ENCODE assay signal across 13 cellular contexts in genomic region chr14:63855272-63855671, GRCh38. TPM values are rescaled to one million over a fixed set of nuclear protein-coding genes. Genes with fewer than 3 reads are reported as not detected.
A peak's percentile ranks its signal among the peaks of the same experiment; 100 is the strongest.
DNase-seq lines count a peak whose midpoint lies in the region; ATAC-seq and TF ChIP-seq lines count a peak whose summit lies in the region.
"Had no signal": no experiment of that assay in that cellular context is flagged by ENCODE, and none has a peak within 500 bp of the region (broad histone marks: within the 10 kb centered on the region; RNA-seq: fewer than 3 reads in every experiment).

No MANE protein-coding gene starts in this region.

- H3K4me3 Mint-ChIP-seq in activated T-cell treated with anti-CD3 and anti-CD28 coated beads, Interleukin-2, amount 50 U/mL, for 24 hours, result peak overlapping the region; percentile 38
- peak overlapping the region; percentile 29 for H3K4me3 Mint-ChIP-seq in WTC11

- in situ Hi-C loops in gastrocnemius medialis (cut with MboI; ENCODE audit: low sequenced_read_pairs in 4 of 4), result no loop called here

- no peaks in the 10 kb centered on the region for H3K27me3 Mint-ChIP-seq in activated T-cell treated with anti-CD3 and anti-CD28 coated beads, Interleukin-2, amount 50 U/mL, for 24 hours
- H3K27me3 Mint-ChIP-seq in WTC11 (ENCODE audit: low read depth), result peaks cover 20% of the 10 kb centered on the region

- H3K27me3 ChIP-seq in foreskin keratinocyte, result peaks cover 4% of the 10 kb centered on the region
- H3K27me3 ChIP-seq in gastrocnemius medialis, result no peaks in the 10 kb centered on the region
- no peaks in the 10 kb centered on the region for H3K27me3 ChIP-seq in upper lobe of right lung

- no peaks in the 10 kb centered on the region for H3K9me3 ChIP-seq in gastrocnemius medialis
- no peaks in the 10 kb centered on the region for H3K9me3 ChIP-seq in upper lobe of right lung
- H3K9me3 ChIP-seq: upper lobe of left lung had no signal

- peaks cover 55% of the 10 kb centered on the region for H3K4me1 Mint-ChIP-seq in activated T-cell treated with anti-CD3 and anti-CD28 coated beads, Interleukin-2, amount 50 U/mL, for 24 hours (ENCODE audit: low read depth)
- H3K4me1 Mint-ChIP-seq in WTC11, result peaks cover 34% of the 10 kb centered on the region

- H3K36me3 Mint-ChIP-seq in activated T-cell treated with anti-CD3 and anti-CD28 coated beads, Interleukin-2, amount 50 U/mL, for 24 hours (ENCODE audit: low read depth), result peaks cover 4% of the 10 kb centered on the region
- no peaks in the 10 kb centered on the region for H3K36me3 Mint-ChIP-seq in WTC11

- DNase-seq in activated T-cell treated with anti-CD3 and anti-CD28 coated beads, Interleukin-2, amount 50 U/mL, for 24 hours, result no peak
- DNase-seq in activated T-cell treated with anti-CD3 and anti-CD28 coated beads, Interleukin-2, amount 50 U/mL, for 48 hours, result no peak
- DNase-seq in WTC11 (ENCODE audit: low spot score) (no peak), foreskin keratinocyte (no peak), gastrocnemius medialis (no peak), COLO829 (ENCODE audit: low spot score) (no peak), Ammon's horn (ENCODE audit: low spot score) (no peak), upper lobe of right lung (no peak)
- DNase-seq: H7, IMR-90, retina, upper lobe of left lung had no signal

- TF ChIP-seq POLR2A in gastrocnemius medialis (IDR thresholded peaks at IDR 0.05), result no peak

- ATAC-seq in WTC11, result no peak
- no peak for ATAC-seq in foreskin keratinocyte
- no peak for ATAC-seq in gastrocnemius medialis
- no peak for ATAC-seq in upper lobe of right lung
- ATAC-seq: Panc1 had no signal

- intact Hi-C loops in gastrocnemius medialis (cut with DNase I; ENCODE audit: low total_unique reads) (loop anchor here (10.0 kb wide), 2 partner anchors 260 to 420 kb away; no protein-coding TSS in a partner anchor), upper lobe of right lung (cut with DNase I) (no loop called here)

- CTCF ChIA-PET in WTC11 (lab: Charles Lee), result no interaction called here

- POLR2A ChIA-PET in WTC11 (lab: Charles Lee), result no interaction called here

- TF ChIP-seq CTCF in WTC11 (IDR thresholded peaks at IDR 0.05) (no peak), foreskin keratinocyte (conservative IDR thresholded peaks at IDR 0.05) (no peak), gastrocnemius medialis (IDR thresholded peaks at IDR 0.05 in 4 of 5, conservative IDR thresholded peaks at IDR 0.05 in 1 of 5) (no peak), upper lobe of right lung (IDR thresholded peaks at IDR 0.05) (no peak)

- H3K9me3 Mint-ChIP-seq in activated T-cell treated with anti-CD3 and anti-CD28 coated beads, Interleukin-2, amount 50 U/mL, for 24 hours, result no peaks in the 10 kb centered on the region
- H3K9me3 Mint-ChIP-seq in WTC11, result no peaks in the 10 kb centered on the region

- peak overlapping the region; percentile 11 for H3K27ac ChIP-seq in foreskin keratinocyte
- peak overlapping the region in 3 of 4 donors; percentile 25 to 94 (median 93) for H3K27ac ChIP-seq in gastrocnemius medialis
- no peak overlapping the region for H3K27ac ChIP-seq in upper lobe of right lung

- H3K4me3 ChIP-seq in gastrocnemius medialis, result peak overlapping the region in 3 of 4 donors; percentile 10 to 78 (median 11)
- no peak overlapping the region for H3K4me3 ChIP-seq in upper lobe of right lung

- H3K4me1 ChIP-seq in foreskin keratinocyte (peaks cover 18% of the 10 kb centered on the region), gastrocnemius medialis (peaks cover 3 to 21% of the 10 kb centered on the region in 2 donors), upper lobe of right lung (peaks cover 19% of the 10 kb centered on the region)

- H3K36me3 ChIP-seq in gastrocnemius medialis (no peaks in the 10 kb centered on the region), upper lobe of right lung (no peaks in the 10 kb centered on the region)
- H3K36me3 ChIP-seq: upper lobe of left lung had no signal

- H3K27ac Mint-ChIP-seq in activated T-cell treated with anti-CD3 and anti-CD28 coated beads, Interleukin-2, amount 50 U/mL, for 24 hours, result peak overlapping the region; percentile 24
- no peak overlapping the region for H3K27ac Mint-ChIP-seq in WTC11

TF ChIP-seq in WTC11, 78 proteins besides CTCF, POLR2A, EP300 and RAD21:
- TF ChIP-seq PREB (CRISPR knock-in tag; IDR thresholded peaks at IDR 0.05; ENCODE audit: borderline replicate concordance) (no peak), FOXJ3 (CRISPR knock-in tag; IDR thresholded peaks at IDR 0.05; ENCODE audit: borderline replicate concordance) (no peak), ATF1 (CRISPR knock-in tag; IDR thresholded peaks at IDR 0.05) (no peak), USF2 (CRISPR knock-in tag; IDR thresholded peaks at IDR 0.05) (no peak), E2F5 (CRISPR knock-in tag; IDR thresholded peaks at IDR 0.05) (no peak), ZNF512 (CRISPR knock-in tag; IDR thresholded peaks at IDR 0.05; ENCODE audit: borderline replicate concordance) (no peak), MXD4 (CRISPR knock-in tag; IDR thresholded peaks at IDR 0.05; ENCODE audit: borderline replicate concordance) (no peak)

RNA-seq across cellular contexts. Expression of gene SYNE2, which starts 2.5 kb away (rescaled TPM):
- total RNA-seq in WTC11 (2021) (69.8 to 71.1 TPM (median 70.5 TPM) in 3 replicates), foreskin keratinocyte (20.8 and 22.5 TPM in 2 replicates), gastrocnemius medialis (100 to 1,000 TPM in 3 of 4 donors, 10 to 100 TPM in 1; 96.9 to 207 (median 182) TPM), upper lobe of right lung (121 TPM)
- 5.2 and 6.9 TPM in 2 replicates for polyA plus RNA-seq in foreskin keratinocyte
